In genomic region chr5:135040331-135041144, GRCh38 we compare ENCODE assay signal across 17 cellular contexts. TPM values are rescaled to one million over a fixed set of nuclear protein-coding genes. Genes with fewer than 3 reads are reported as not detected.
DNase-seq lines count a peak whose midpoint lies in the region; ATAC-seq and TF ChIP-seq lines count a peak whose summit lies in the region.
"Had no signal": no experiment of that assay in that cellular context is flagged by ENCODE, and none has a peak within 500 bp of the region (broad histone marks: within the 10 kb centered on the region; RNA-seq: fewer than 3 reads in every experiment).

No MANE protein-coding gene starts in this region.

- H3F3A ChIP-seq in GM23338 (replicated peaks; ENCODE audit: low read depth) (peaks cover 8% of the 10 kb centered on the region; the same call in 1 of the 2 replicates), neural progenitor cell (ENCODE audit: low read depth) (no peaks in the 10 kb centered on the region)

- H3K9me3 Mint-ChIP-seq in GM23338 = peaks cover 7% of the 10 kb centered on the region; the same call in 2 of the 3 replicates
- H3K9me3 Mint-ChIP-seq in neural progenitor cell = peaks cover 5% of the 10 kb centered on the region
- H3K9me3 Mint-ChIP-seq: activated CD4-positive, alpha-beta T cell treated with anti-CD3 and anti-CD28 coated beads, Interleukin-2, amount 10 ng/mL, durations not matched to agents 7 days and 5 days had no signal

- H2AFZ ChIP-seq in GM23338 (peak overlapping the region; percentile 95), neural progenitor cell (replicated peaks) (peak overlapping the region; percentile 11), Karpas-422 (ENCODE audit: low read length) (no peak overlapping the region)

- H3K4me1 Mint-ChIP-seq in GM23338 (peaks cover 7% of the 10 kb centered on the region), neural progenitor cell (peaks cover 9% of the 10 kb centered on the region)
- H3K4me1 Mint-ChIP-seq: activated CD4-positive, alpha-beta T cell treated with anti-CD3 and anti-CD28 coated beads, Interleukin-2, amount 10 ng/mL, durations not matched to agents 7 days and 5 days had no signal

- H3K4me1 ChIP-seq in GM23338 (ENCODE audit: insufficient read depth) = no peaks in the 10 kb centered on the region; the same call in 1 of the 2 replicates
- no peaks in the 10 kb centered on the region for H3K4me1 ChIP-seq in iPS-15b (ENCODE audit: control insufficient read depth, insufficient read depth, low read length)
- H3K4me1 ChIP-seq in neural progenitor cell = peaks cover 15% of the 10 kb centered on the region
- peaks cover 69% of the 10 kb centered on the region for H3K4me1 ChIP-seq in Karpas-422 (ENCODE audit: low read length)

- H3K36me3 ChIP-seq in GM23338 (ENCODE audit: insufficient read depth) = no peaks in the 10 kb centered on the region
- H3K36me3 ChIP-seq in iPS-15b (ENCODE audit: control insufficient read depth, insufficient read depth, low read length) = no peaks in the 10 kb centered on the region
- no peaks in the 10 kb centered on the region for H3K36me3 ChIP-seq in neural progenitor cell
- H3K36me3 ChIP-seq in Karpas-422 (ENCODE audit: insufficient read depth, low read length) = no peaks in the 10 kb centered on the region
- H3K36me3 ChIP-seq: vagina had no signal

- H3K4me2 ChIP-seq in GM23338 (peak overlapping the region; percentile 83), neural progenitor cell (peak overlapping the region; percentile 77), Karpas-422 (ENCODE audit: low read depth, low read length, poor library complexity, severe bottlenecking) (no peak overlapping the region)

- H3K79me2 ChIP-seq in GM23338 (replicated peaks; ENCODE audit: insufficient read depth) = no peaks in the 10 kb centered on the region
- no peaks in the 10 kb centered on the region for H3K79me2 ChIP-seq in neural progenitor cell (ENCODE audit: low read depth)
- no peaks in the 10 kb centered on the region for H3K79me2 ChIP-seq in Karpas-422 (ENCODE audit: low read length)

- H3K36me3 Mint-ChIP-seq in GM23338 (ENCODE audit: low read depth) (no peaks in the 10 kb centered on the region), neural progenitor cell (no peaks in the 10 kb centered on the region)

- H3K9me2 ChIP-seq in GM23338 (ENCODE audit: insufficient read depth) (no peaks in the 10 kb centered on the region), Karpas-422 (replicated peaks; ENCODE audit: insufficient read depth, low read length) (no peaks in the 10 kb centered on the region)

- H3K9me3 ChIP-seq in iPS-15b (ENCODE audit: control insufficient read depth, insufficient read depth, low read length) (no peaks in the 10 kb centered on the region), neural progenitor cell (ENCODE audit: low read depth) (no peaks in the 10 kb centered on the region), Karpas-422 (ENCODE audit: low read length) (no peaks in the 10 kb centered on the region)
- H3K9me3 ChIP-seq: body of pancreas, vagina had no signal

- H3K4me3 ChIP-seq in GM23338 (peak overlapping the region; percentile 55), iPS-15b (ENCODE audit: low read depth, low read length) (peak overlapping the region; percentile 31), neural progenitor cell (peak overlapping the region; percentile 37), Karpas-422 (ENCODE audit: low read length) (no peak overlapping the region)
- H3K4me3 ChIP-seq: body of pancreas had no signal

- H3K27ac ChIP-seq in GM23338 (ENCODE audit: low read depth) = no peak overlapping the region
- no peak overlapping the region for H3K27ac ChIP-seq in neural progenitor cell
- no peak overlapping the region for H3K27ac ChIP-seq in Karpas-422 (ENCODE audit: low read length)
- H3K27ac ChIP-seq: body of pancreas had no signal

- peak overlapping the region; percentile 68 for H3K4me3 Mint-ChIP-seq in GM23338
- H3K4me3 Mint-ChIP-seq in neural progenitor cell = peak overlapping the region; percentile 62
- H3K4me3 Mint-ChIP-seq: activated CD4-positive, alpha-beta T cell treated with anti-CD3 and anti-CD28 coated beads, Interleukin-2, amount 10 ng/mL, durations not matched to agents 7 days and 5 days had no signal

- H3K27ac Mint-ChIP-seq in GM23338 (no peak overlapping the region), neural progenitor cell (no peak overlapping the region)
- H3K27ac Mint-ChIP-seq: activated CD4-positive, alpha-beta T cell treated with anti-CD3 and anti-CD28 coated beads, Interleukin-2, amount 10 ng/mL, durations not matched to agents 7 days and 5 days had no signal

- peak; percentile 32 for ATAC-seq in GM23338
- ATAC-seq in SK-N-SH treated with all-trans-retinoic acid at 6 μM for 48 hours = peak; percentile 46
- ATAC-seq: body of pancreas, PC-3 had no signal

- TF ChIP-seq CTCF in GM23338 (conservative IDR thresholded peaks at IDR 0.05; ENCODE audit: low read depth in 2 of 2) = no peak
- TF ChIP-seq CTCF in neural progenitor cell (IDR thresholded peaks at IDR 0.05) = no peak

- peaks cover 100% of the 10 kb centered on the region for H3K27me3 ChIP-seq in GM23338 (ENCODE audit: insufficient read depth)
- peaks cover 99% of the 10 kb centered on the region for H3K27me3 ChIP-seq in iPS-15b (ENCODE audit: control insufficient read depth, insufficient read depth, low read length)
- peaks cover 100% of the 10 kb centered on the region for H3K27me3 ChIP-seq in neural progenitor cell
- H3K27me3 ChIP-seq in Karpas-422 (ENCODE audit: low read length) = no peaks in the 10 kb centered on the region

- H4K20me1 ChIP-seq in GM23338 (replicated peaks; ENCODE audit: insufficient read depth) (peaks cover 23% of the 10 kb centered on the region), neural progenitor cell (ENCODE audit: low read depth) (peaks cover 71% of the 10 kb centered on the region), Karpas-422 (ENCODE audit: insufficient read depth, low read depth, low read length) (no peaks in the 10 kb centered on the region)

- H3K9ac ChIP-seq in iPS-15b (ENCODE audit: low read depth, low read length) (peak overlapping the region; percentile 3), neural progenitor cell (no peak overlapping the region), Karpas-422 (ENCODE audit: low read length) (no peak overlapping the region)

- DNase-seq in GM23338 (ENCODE audit: low spot score) = peak; percentile 76
- DNase-seq in neural progenitor cell (ENCODE audit: low spot score) = peak; percentile 75
- no peak for DNase-seq in NCI-H1436 (lab: John Stamatoyannopoulos, UW)
- no peak for DNase-seq in superior temporal gyrus (ENCODE audit: extremely low spot score)
- DNase-seq in Karpas-422 = no peak
- DNase-seq in activated CD4-positive, alpha-beta T cell treated with anti-CD3 and anti-CD28 coated beads for 4 hours = no peak
- DNase-seq: activated CD4-positive, alpha-beta T cell treated with anti-CD3 and anti-CD28 coated beads, Interleukin-2, amount 10 ng/mL, durations not matched to agents 7 days and 5 days; body of pancreas; C1 segment of cervical spinal cord; DND-41; NCI-H446; PC-3; stimulated activated CD8-positive, alpha-beta memory T cell treated with anti-CD3 and anti-CD28 coated beads, Interleukin-4, amount 100 ng/mL, for 48 hours; T-helper 1 cell had no signal

- H3K27me3 Mint-ChIP-seq in GM23338 (ENCODE audit: insufficient read depth, low read depth, poor library complexity) = peaks cover 94% of the 10 kb centered on the region
- peaks cover 87% of the 10 kb centered on the region for H3K27me3 Mint-ChIP-seq in neural progenitor cell (ENCODE audit: insufficient read depth, low read depth)

TF ChIP-seq in GM23338, 12 proteins besides CTCF, POLR2A, EP300 and RAD21 (continues in another document):
- TF ChIP-seq STAT1 (IDR thresholded peaks at IDR 0.05; ENCODE audit: unreplicated experiment) (no peak), ETS1 (IDR thresholded peaks at IDR 0.05) (no peak), POLR2AphosphoS5 (IDR thresholded peaks at IDR 0.05; ENCODE audit: low read depth) (no peak)

TF ChIP-seq in SK-N-SH treated with all-trans-retinoic acid at 6 μM for 48 hours, 23 proteins besides CTCF, POLR2A, EP300 and RAD21:
- no peak for TF ChIP-seq SNAI2 (CRISPR knock-in tag; IDR thresholded peaks at IDR 0.05)
- TF ChIP-seq ISL1 (CRISPR knock-in tag; IDR thresholded peaks at IDR 0.05) = no peak
- TF ChIP-seq RARB (CRISPR knock-in tag; IDR thresholded peaks at IDR 0.05) = no peak
- no peak for TF ChIP-seq CSRNP3 (CRISPR knock-in tag; IDR thresholded peaks at IDR 0.05)
- no peak for TF ChIP-seq ZNF70 (CRISPR knock-in tag; IDR thresholded peaks at IDR 0.05)
- TF ChIP-seq ZFP3 (CRISPR knock-in tag; IDR thresholded peaks at IDR 0.05) = no peak
- TF ChIP-seq ESRRG (CRISPR knock-in tag; IDR thresholded peaks at IDR 0.05) = no peak
- TF ChIP-seq ZNF8 (CRISPR knock-in tag; IDR thresholded peaks at IDR 0.05) = no peak
- TF ChIP-seq PPARA (CRISPR knock-in tag; IDR thresholded peaks at IDR 0.05; ENCODE audit: borderline replicate concordance) = no peak
- TF ChIP-seq OSR1 (CRISPR knock-in tag; IDR thresholded peaks at IDR 0.05) = no peak
- no peak for TF ChIP-seq GLIS3 (CRISPR knock-in tag; IDR thresholded peaks at IDR 0.05)

RNA-seq across cellular contexts. Expression of gene PITX1, which starts 6.5 kb away (rescaled TPM):
- not detected in 2 replicates for total RNA-seq in GM23338 (2014; rRNA removed; shearing (Covaris generic))
- polyA plus RNA-seq in GM23338 (2016; fragmentation: Nextera tagmentation; extraction: Ambion mirVana) = not detected in 2 replicates
- total RNA-seq in neural progenitor cell (ENCODE audit: low replicate concordance) = not detected in 2 replicates
- total RNA-seq in Karpas-422 (2014; rRNA removed; shearing (Covaris generic); ENCODE audit: low replicate concordance) = 173 and 469 TPM in 2 replicates
- total RNA-seq: activated CD4-positive, alpha-beta T cell treated with anti-CD3 and anti-CD28 coated beads, Interleukin-2, amount 10 ng/mL, durations not matched to agents 7 days and 5 days; body of pancreas had no signal

Comparison
In these comparisons a context has a peak if more than half of its experiments do, and no peak if none do; other contexts are left out.
1. DNase-seq: peak in GM23338 (single experiment) and neural progenitor cell (single experiment); none in NCI-H1436 (single experiment), superior temporal gyrus (single experiment), Karpas-422 (single experiment) and activated CD4-positive, alpha-beta T cell treated with anti-CD3 and anti-CD28 coated beads for 4 hours (0 of 2).
2. RNA of gene PITX1, which starts 6.5 kb away (total RNA-seq): 173 to 469 TPM in Karpas-422; not detected in GM23338 and not detected in neural progenitor cell; every median in the first group is over 100 times any median in the second.